Comparison of ENCODE assay signal across 18 cellular contexts in the genomic region with DNA sequence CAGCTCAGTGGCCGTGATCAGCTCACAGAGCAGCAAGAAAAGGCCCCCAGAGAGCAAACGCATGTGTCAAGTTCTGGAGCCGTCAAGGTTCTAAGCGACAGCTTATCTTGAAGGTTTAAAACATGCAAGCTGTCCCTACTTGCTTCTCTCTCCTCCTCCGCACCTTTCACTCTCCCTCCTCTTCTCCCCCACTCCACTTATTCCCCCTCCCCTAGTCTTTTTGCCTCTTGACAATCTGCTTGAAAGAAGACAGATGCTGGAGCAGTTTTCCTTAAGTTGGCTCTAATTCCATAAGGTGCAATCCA.
"Had no signal": no experiment of that assay in that cellular context is flagged by ENCODE, and none has a peak within 500 bp of the region (broad histone marks: within the 10 kb centered on the region; RNA-seq: fewer than 3 reads in every experiment).

No MANE protein-coding gene starts in this region.

- H3K4me3 Mint-ChIP-seq: activated CD8-positive, alpha-beta memory T cell treated with anti-CD3 and anti-CD28 coated beads, Interleukin-2, amount 10 ng/mL, durations not matched to agents 7 days and 5 days; activated naive CD8-positive, alpha-beta T cell; activated T-cell treated with anti-CD3 and anti-CD28 coated beads, Interleukin-2, amount 50 U/mL, for 24 hours; dendritic cell treated with granulocyte-macrophage colony-stimulating factor and Interleukin-4, amounts not matched to agents 40 ng/mL and 50 ng/mL, for 4 days; effector memory CD8-positive, alpha-beta T cell had no signal

- H3K36me3 ChIP-seq: brain microvascular endothelial cell, gastrocnemius medialis, neutrophil, suprapubic skin, upper lobe of left lung had no signal

- ATAC-seq: activated CD8-positive, alpha-beta memory T cell treated with anti-CD3 and anti-CD28 coated beads, Interleukin-2, amount 10 ng/mL, durations not matched to agents 7 days and 5 days; effector memory CD8-positive, alpha-beta T cell; gastrocnemius medialis; psoas muscle; stimulated activated naive CD8-positive, alpha-beta T cell treated with anti-CD3 and anti-CD28 coated beads, Interleukin-15, Interleukin-2, amounts not matched to agents 100 U/mL and 50 U/mL, for 24 hours had no signal

- H3K27me3 Mint-ChIP-seq: dendritic cell treated with granulocyte-macrophage colony-stimulating factor and Interleukin-4, amounts not matched to agents 40 ng/mL and 50 ng/mL, for 4 days had no signal

- H3K4me1 Mint-ChIP-seq: activated CD8-positive, alpha-beta memory T cell treated with anti-CD3 and anti-CD28 coated beads, Interleukin-2, amount 10 ng/mL, durations not matched to agents 7 days and 5 days had no signal

- H3K27me3 ChIP-seq: brain microvascular endothelial cell, gastrocnemius medialis, neutrophil, suprapubic skin, upper lobe of left lung had no signal

- H3K9me3 ChIP-seq: gastrocnemius medialis, neutrophil, psoas muscle, suprapubic skin, upper lobe of left lung had no signal

- H3K4me3 ChIP-seq: gastrocnemius medialis, psoas muscle, suprapubic skin, upper lobe of left lung had no signal

- H3K36me3 Mint-ChIP-seq: activated CD8-positive, alpha-beta memory T cell treated with anti-CD3 and anti-CD28 coated beads, Interleukin-2, amount 10 ng/mL, durations not matched to agents 7 days and 5 days; activated naive CD8-positive, alpha-beta T cell had no signal

- DNase-seq: activated CD4-positive, alpha-beta T cell treated with anti-CD3 and anti-CD28 coated beads, Interleukin-2, amount 50 U/mL, for 1 hour; activated CD4-positive, CD25-positive, alpha-beta regulatory T cell; activated CD8-positive, alpha-beta memory T cell treated with anti-CD3 and anti-CD28 coated beads, Interleukin-2, amount 10 ng/mL, durations not matched to agents 7 days and 5 days; activated effector memory CD4-positive, alpha-beta T cell treated with anti-CD3 and anti-CD28 coated beads, Interleukin-2, amount 50 U/mL, for 16 hours; activated T-cell treated with anti-CD3 and anti-CD28 coated beads, Interleukin-2, amount 50 U/mL, for 24 hours; brain microvascular endothelial cell; effector memory CD8-positive, alpha-beta T cell; gastrocnemius medialis; kidney; psoas muscle; stimulated activated CD4-positive, alpha-beta T cell treated with anti-CD3 and anti-CD28 coated beads, Interleukin-2, amount 100 ng/mL, for 48 hours; stimulated activated naive CD8-positive, alpha-beta T cell treated with anti-CD3 and anti-CD28 coated beads, Interleukin-15, Interleukin-2, amounts not matched to agents 100 U/mL and 50 U/mL, for 24 hours; upper lobe of left lung had no signal

- H3K4me1 ChIP-seq: gastrocnemius medialis, psoas muscle, suprapubic skin, upper lobe of left lung had no signal

- H3K27ac ChIP-seq: epithelial cell of prostate, gastrocnemius medialis, neutrophil, psoas muscle, suprapubic skin, upper lobe of left lung had no signal

- H3K27ac Mint-ChIP-seq: activated CD8-positive, alpha-beta memory T cell treated with anti-CD3 and anti-CD28 coated beads, Interleukin-2, amount 10 ng/mL, durations not matched to agents 7 days and 5 days; activated naive CD8-positive, alpha-beta T cell; activated T-cell treated with anti-CD3 and anti-CD28 coated beads, Interleukin-2, amount 50 U/mL, for 24 hours; dendritic cell treated with granulocyte-macrophage colony-stimulating factor and Interleukin-4, amounts not matched to agents 40 ng/mL and 50 ng/mL, for 4 days; effector memory CD8-positive, alpha-beta T cell had no signal
